In genomic region chr11:46918087-46918751, GRCh38 we compare ENCODE assay signal across 8 cellular contexts. TPM values are rescaled to one million over a fixed set of nuclear protein-coding genes. Genes with fewer than 3 reads are reported as not detected.
DNase-seq lines count a peak whose midpoint lies in the region; ATAC-seq and TF ChIP-seq lines count a peak whose summit lies in the region.

LRP4 (minus strand) TSS chr11:46918550; CDS start chr11:46918379, 171 bp downstream.

- no peaks in the 10 kb centered on the region for H3K36me3 Mint-ChIP-seq in CD8-positive, alpha-beta T cell

- CTCF ChIA-PET in CD8-positive, alpha-beta T cell (lab: Charles Lee) = no interaction called here
- CTCF ChIA-PET in HEK293 (lab: Yijun Ruan, JAX) = interaction anchor here (0.6 to 2.4 kb wide), 2 partner anchors 235 to 469 kb away, joined by 6 to 20 read pairs; no protein-coding TSS in a partner anchor

- peaks cover 22% of the 10 kb centered on the region for H3K4me1 ChIP-seq in CD8-positive, alpha-beta T cell (ENCODE audit: insufficient read depth, low read length)
- peaks cover 2% of the 10 kb centered on the region for H3K4me1 ChIP-seq in HEK293 (ENCODE audit: control insufficient read depth, insufficient read depth, low read length)

- peak in 3 of 7 experiments; percentile 17 to 39 (median 22) for DNase-seq in CD8-positive, alpha-beta T cell
- peak in 3 of 5 experiments; percentile 7 to 23 (median 16) for DNase-seq in T-helper 2 cell
- DNase-seq in central memory CD4-positive, alpha-beta T cell = peak; percentile 19
- peak; percentile 32 for DNase-seq in kidney tubule cell (ENCODE audit: low spot score)
- DNase-seq in stimulated activated CD8-positive, alpha-beta memory T cell treated with anti-CD3 and anti-CD28 coated beads, Interleukin-12 subunit alpha, Interleukin-12 subunit beta, amount 100 ng/mL, for 4 hours (ENCODE audit: low read depth) = peak; percentile 32
- DNase-seq in GDM1 (lab: John Stamatoyannopoulos, UW) = no peak

- no peaks in the 10 kb centered on the region for H3K9me3 Mint-ChIP-seq in CD8-positive, alpha-beta T cell

- H3K4me3 Mint-ChIP-seq in CD8-positive, alpha-beta T cell = peak within 1 kb of the TSS; percentile 71

- no peak for TF ChIP-seq CTCF in CD8-positive, alpha-beta T cell (IDR thresholded peaks at IDR 0.05)
- TF ChIP-seq CTCF in HEK293 (tag by site-specific recombination; IDR thresholded peaks at IDR 0.05) = no peak

- no peak within 1 kb of the TSS for H3K27ac ChIP-seq in CD8-positive, alpha-beta T cell (ENCODE audit: low read depth, low read length)
- H3K27ac ChIP-seq in HEK293 (ENCODE audit: extremely low read depth, low read depth, low read length) = peak within 1 kb of the TSS; percentile 65; the same call in 1 of the 2 replicates

- POLR2A ChIA-PET in CD8-positive, alpha-beta T cell (lab: Charles Lee) = interaction anchor here (1.4 kb wide), 2 partner anchors 18 to 33 kb away, joined by 3 to 4 read pairs; partner anchors contain the start of gene CSTPP1
- POLR2A ChIA-PET in HEK293 (lab: Yijun Ruan, JAX) = no interaction called here

- H3K36me3 ChIP-seq in CD8-positive, alpha-beta T cell (ENCODE audit: insufficient read depth, low read length) = no peaks in the 10 kb centered on the region
- no peaks in the 10 kb centered on the region for H3K36me3 ChIP-seq in HEK293 (ENCODE audit: control insufficient read depth in 2 of 2, insufficient read depth in 1 of 2, low read length in 2 of 2)

- H3K27me3 ChIP-seq in CD8-positive, alpha-beta T cell (ENCODE audit: insufficient read depth, low read length) = peaks cover 29% of the 10 kb centered on the region

- H3K4me3 ChIP-seq in CD8-positive, alpha-beta T cell (ENCODE audit: low read depth, low read length) = peak within 1 kb of the TSS; percentile 38
- peak within 1 kb of the TSS; percentile 71 for H3K4me3 ChIP-seq in HEK293 (ENCODE audit: low read depth, low read length)

- no peak within 1 kb of the TSS for H3K27ac Mint-ChIP-seq in CD8-positive, alpha-beta T cell

- ATAC-seq in CD8-positive, alpha-beta T cell = peak; percentile 45
- ATAC-seq in HG03135 (IDR thresholded peaks at IDR 0.05; ENCODE audit: unreplicated experiment) = no peak

- H3K9me3 ChIP-seq in CD8-positive, alpha-beta T cell (ENCODE audit: low read length) = no peaks in the 10 kb centered on the region
- no peaks in the 10 kb centered on the region for H3K9me3 ChIP-seq in HEK293 (ENCODE audit: control insufficient read depth, insufficient read depth, low read depth, low read length)

- H3K4me1 Mint-ChIP-seq in CD8-positive, alpha-beta T cell (ENCODE audit: low read depth) = peaks cover 30% of the 10 kb centered on the region

- intact Hi-C loops in CD8-positive, alpha-beta T cell (cut with DNase I, micrococcal nuclease) = no loop called here

- peaks cover 52% of the 10 kb centered on the region for H3K27me3 Mint-ChIP-seq in CD8-positive, alpha-beta T cell (ENCODE audit: low read depth)

TF ChIP-seq in HEK293, 187 proteins besides CTCF, POLR2A, EP300 and RAD21 (continues in another document):
- 0 out of 2 replicates have a peak, but pooled peaks have one; percentile 3 for TF ChIP-seq ZBTB20 (tag by site-specific recombination; IDR thresholded peaks at IDR 0.05)
- TF ChIP-seq ZNF561 (tag by site-specific recombination; IDR thresholded peaks at IDR 0.05; ENCODE audit: borderline replicate concordance) = peak; percentile 60; the same call in 1 of the 2 replicates
- TF ChIP-seq, protein P1, sequence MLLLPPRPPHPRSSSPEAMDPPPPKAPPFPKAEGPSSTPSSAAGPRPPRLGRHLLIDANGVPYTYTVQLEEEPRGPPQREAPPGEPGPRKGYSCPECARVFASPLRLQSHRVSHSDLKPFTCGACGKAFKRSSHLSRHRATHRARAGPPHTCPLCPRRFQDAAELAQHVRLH (tag by site-specific recombination; IDR thresholded peaks at IDR 0.05) = no peak
- no peak for TF ChIP-seq ZNF132 (tag by site-specific recombination; IDR thresholded peaks at IDR 0.05; ENCODE audit: borderline replicate concordance)
- no peak for TF ChIP-seq IKZF3 (tag by site-specific recombination; IDR thresholded peaks at IDR 0.05)
- TF ChIP-seq, protein P2, sequence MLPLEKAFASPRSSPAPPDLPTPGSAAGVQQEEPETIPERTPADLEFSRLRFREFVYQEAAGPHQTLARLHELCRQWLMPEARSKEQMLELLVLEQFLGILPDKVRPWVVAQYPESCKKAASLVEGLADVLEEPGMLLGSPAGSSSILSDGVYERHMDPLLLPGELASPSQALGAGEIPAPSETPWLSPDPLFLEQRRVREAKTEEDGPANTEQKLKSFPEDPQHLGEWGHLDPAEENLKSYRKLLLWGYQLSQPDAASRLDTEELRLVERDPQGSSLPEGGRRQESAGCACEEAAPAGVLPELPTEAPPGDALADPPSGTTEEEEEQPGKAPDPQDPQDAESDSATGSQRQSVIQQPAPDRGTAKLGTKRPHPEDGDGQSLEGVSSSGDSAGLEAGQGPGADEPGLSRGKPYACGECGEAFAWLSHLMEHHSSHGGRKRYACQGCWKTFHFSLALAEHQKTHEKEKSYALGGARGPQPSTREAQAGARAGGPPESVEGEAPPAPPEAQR (tag by site-specific recombination; IDR thresholded peaks at IDR 0.05) = no peak
- no peak for TF ChIP-seq ZFP41 (tag by site-specific recombination; IDR thresholded peaks at IDR 0.05; ENCODE audit: borderline replicate concordance)
- no peak for TF ChIP-seq ZBTB10 (tag by site-specific recombination; IDR thresholded peaks at IDR 0.05)
- TF ChIP-seq ZEB2 (tag by site-specific recombination; IDR thresholded peaks at IDR 0.05) = no peak
- TF ChIP-seq ZBTB8A (tag by site-specific recombination; IDR thresholded peaks at IDR 0.05) = peak; percentile 61
- TF ChIP-seq, protein P3, sequence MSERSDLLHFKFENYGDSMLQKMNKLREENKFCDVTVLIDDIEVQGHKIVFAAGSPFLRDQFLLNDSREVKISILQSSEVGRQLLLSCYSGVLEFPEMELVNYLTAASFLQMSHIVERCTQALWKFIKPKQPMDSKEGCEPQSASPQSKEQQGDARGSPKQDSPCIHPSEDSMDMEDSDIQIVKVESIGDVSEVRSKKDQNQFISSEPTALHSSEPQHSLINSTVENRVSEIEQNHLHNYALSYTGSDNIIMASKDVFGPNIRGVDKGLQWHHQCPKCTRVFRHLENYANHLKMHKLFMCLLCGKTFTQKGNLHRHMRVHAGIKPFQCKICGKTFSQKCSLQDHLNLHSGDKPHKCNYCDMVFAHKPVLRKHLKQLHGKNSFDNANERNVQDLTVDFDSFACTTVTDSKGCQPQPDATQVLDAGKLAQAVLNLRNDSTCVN (tag by site-specific recombination; optimal IDR thresholded peaks at IDR 0.05) = peak; percentile 80
- TF ChIP-seq ZNF610 (tag by site-specific recombination; IDR thresholded peaks at IDR 0.05; ENCODE audit: borderline replicate concordance) = no peak
- no peak for TF ChIP-seq ZNF274 (IDR thresholded peaks at IDR 0.05; ENCODE audit: low read length)
- TF ChIP-seq ZNF274 (tag by site-specific recombination; IDR thresholded peaks at IDR 0.05; ENCODE audit: borderline replicate concordance) = no peak
- TF ChIP-seq ZNF629 (tag by site-specific recombination; IDR thresholded peaks at IDR 0.05) = no peak
- 0 out of 2 replicates have a peak, but pooled peaks have one; percentile 5 for TF ChIP-seq ZNF677 (tag by site-specific recombination; IDR thresholded peaks at IDR 0.05)
- TF ChIP-seq, protein P4, sequence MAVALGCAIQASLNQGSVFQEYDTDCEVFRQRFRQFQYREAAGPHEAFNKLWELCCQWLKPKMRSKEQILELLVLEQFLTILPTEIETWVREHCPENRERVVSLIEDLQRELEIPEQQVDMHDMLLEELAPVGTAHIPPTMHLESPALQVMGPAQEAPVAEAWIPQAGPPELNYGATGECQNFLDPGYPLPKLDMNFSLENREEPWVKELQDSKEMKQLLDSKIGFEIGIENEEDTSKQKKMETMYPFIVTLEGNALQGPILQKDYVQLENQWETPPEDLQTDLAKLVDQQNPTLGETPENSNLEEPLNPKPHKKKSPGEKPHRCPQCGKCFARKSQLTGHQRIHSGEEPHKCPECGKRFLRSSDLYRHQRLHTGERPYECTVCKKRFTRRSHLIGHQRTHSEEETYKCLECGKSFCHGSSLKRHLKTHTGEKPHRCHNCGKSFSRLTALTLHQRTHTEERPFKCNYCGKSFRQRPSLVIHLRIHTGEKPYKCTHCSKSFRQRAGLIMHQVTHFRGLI (tag by site-specific recombination; IDR thresholded peaks at IDR 0.05) = no peak
- TF ChIP-seq ZSCAN30 (tag by site-specific recombination; IDR thresholded peaks at IDR 0.05) = 0 out of 2 replicates have a peak, but pooled peaks have one; percentile 35
- no peak for TF ChIP-seq ZNF37A (tag by site-specific recombination; IDR thresholded peaks at IDR 0.05)
- no peak for TF ChIP-seq ZNF146 (tag by site-specific recombination; IDR thresholded peaks at IDR 0.05)
- TF ChIP-seq ZNF544 (tag by site-specific recombination; IDR thresholded peaks at IDR 0.05) = no peak
- no peak for TF ChIP-seq ZNF174 (tag by site-specific recombination; IDR thresholded peaks at IDR 0.05)
- no peak for TF ChIP-seq WT1 (tag by site-specific recombination; IDR thresholded peaks at IDR 0.05)
- peak; percentile 29; the same call in 1 of the 2 replicates for TF ChIP-seq ZNF76 (tag by site-specific recombination; IDR thresholded peaks at IDR 0.05; ENCODE audit: borderline replicate concordance, low read depth)
- TF ChIP-seq ZNF221 (tag by site-specific recombination; IDR thresholded peaks at IDR 0.05; ENCODE audit: borderline replicate concordance) = no peak

RNA-seq across cellular contexts. Expression of gene LRP4, which starts in this region (rescaled TPM):
- total RNA-seq in CD8-positive, alpha-beta T cell = not detected

Comparison
In these comparisons a context has a peak if more than half of its experiments do, and no peak if none do; other contexts are left out.
1. Peak in ATAC-seq and H3K4me3 ChIP-seq in CD8-positive, alpha-beta T cell; RNA of the gene not detected or under 1 TPM.